In genomic region chr12:132284071-132284492, GRCh38 we compare ENCODE assay signal across 12 cellular contexts. TPM values are rescaled to one million over a fixed set of nuclear protein-coding genes. Genes with fewer than 3 reads are reported as not detected.
DNase-seq lines count a peak whose midpoint lies in the region; ATAC-seq and TF ChIP-seq lines count a peak whose summit lies in the region.
"Had no signal": no experiment of that assay in that cellular context is flagged by ENCODE, and none has a peak within 500 bp of the region (broad histone marks: within the 10 kb centered on the region; RNA-seq: fewer than 3 reads in every experiment).

No MANE protein-coding gene starts in this region.

- DNase-seq in right cardiac atrium = peak in 2 of 3 donors; percentile 25 to 35
- DNase-seq in cardiac septum (ENCODE audit: low spot score) = no peak
- peak; percentile 43 for DNase-seq in SK-MEL-5 (ENCODE audit: low read depth, low spot score)
- DNase-seq in fibroblast of villous mesenchyme (ENCODE audit: low read depth) = peak; percentile 12
- DNase-seq in activated T-cell treated with anti-CD3 and anti-CD28 coated beads for 4 hours = no peak
- no peak for DNase-seq in HK-2 (ENCODE audit: unreplicated experiment)
- DNase-seq in effector CD8-positive, alpha-beta T cell (lab: John Stamatoyannopoulos, UW) = no peak
- DNase-seq: activated T-cell treated with anti-CD3 and anti-CD28 coated beads, Interleukin-2, amount 50 U/mL, for 72 hours; midbrain; NCI-H1105 had no signal

- in situ Hi-C loops in SK-MEL-5 (cut with HindIII; ENCODE audit: low pct_unique_long_range_greater_than_20kb, low sequenced_read_pairs) = no loop called here

- H3K27me3 ChIP-seq in right cardiac atrium (ENCODE audit: control insufficient read depth, insufficient read depth) = no peaks in the 10 kb centered on the region

- H3K4me3 ChIP-seq in right cardiac atrium (ENCODE audit: low read length) (no peak overlapping the region), fibroblast of villous mesenchyme (ENCODE audit: low read depth, low read length) (no peak overlapping the region)

- WGBS in right cardiac atrium = 75% methylated on average over 26 of the region's 26 CpGs

- ATAC-seq in right cardiac atrium (no peak), GM19397 (IDR thresholded peaks at IDR 0.05; ENCODE audit: unreplicated experiment) (no peak)

- intact Hi-C loops in right cardiac atrium (cut with DNase I) = no loop called here
- intact Hi-C loops in cardiac septum (cut with DNase I) = no loop called here

- no peaks in the 10 kb centered on the region for H3K9me3 ChIP-seq in right cardiac atrium (ENCODE audit: control insufficient read depth, low read length)

- H3K27ac ChIP-seq in right cardiac atrium (ENCODE audit: low read length) = no peak overlapping the region
- H3K27ac ChIP-seq: epithelial cell of prostate had no signal

- H3K4me1 ChIP-seq in right cardiac atrium (ENCODE audit: control insufficient read depth, insufficient read depth, low read length) = no peaks in the 10 kb centered on the region

- peak; percentile 32 for TF ChIP-seq CTCF in fibroblast of villous mesenchyme (IDR thresholded peaks at IDR 0.05; ENCODE audit: insufficient read depth, low read depth, low read length)

RNA-seq across cellular contexts. Expression of gene GALNT9, which starts 45.3 kb away (rescaled TPM):
- total RNA-seq in right cardiac atrium = under 1 TPM in 2 of 4 donors, not detected in 2; 0.14 to 0.21 TPM
- polyA plus RNA-seq in right cardiac atrium = 0.05 TPM
- total RNA-seq in cardiac septum = not detected
- not detected in 2 replicates for total RNA-seq in SK-MEL-5 (2014; rRNA removed; shearing (Covaris generic))
- polyA plus RNA-seq in SK-MEL-5 (2015; cell fraction: cytosol; rRNA removed) = not detected in 2 replicates
- not detected in 2 replicates for polyA plus RNA-seq in SK-MEL-5 (2015; cell fraction: nucleus; rRNA removed)
- total RNA-seq in fibroblast of villous mesenchyme = not detected in 2 replicates

Comparison
In these comparisons a context has a peak if more than half of its experiments do, and no peak if none do; other contexts are left out.
1. DNase-seq: peak in right cardiac atrium (2 of 3), SK-MEL-5 (single experiment) and fibroblast of villous mesenchyme (single experiment); none in cardiac septum (single experiment), activated T-cell treated with anti-CD3 and anti-CD28 coated beads for 4 hours (single experiment), HK-2 (single experiment) and effector CD8-positive, alpha-beta T cell (single experiment).